13 cellular contexts compared by ENCODE assay signal in the genomic region with DNA sequence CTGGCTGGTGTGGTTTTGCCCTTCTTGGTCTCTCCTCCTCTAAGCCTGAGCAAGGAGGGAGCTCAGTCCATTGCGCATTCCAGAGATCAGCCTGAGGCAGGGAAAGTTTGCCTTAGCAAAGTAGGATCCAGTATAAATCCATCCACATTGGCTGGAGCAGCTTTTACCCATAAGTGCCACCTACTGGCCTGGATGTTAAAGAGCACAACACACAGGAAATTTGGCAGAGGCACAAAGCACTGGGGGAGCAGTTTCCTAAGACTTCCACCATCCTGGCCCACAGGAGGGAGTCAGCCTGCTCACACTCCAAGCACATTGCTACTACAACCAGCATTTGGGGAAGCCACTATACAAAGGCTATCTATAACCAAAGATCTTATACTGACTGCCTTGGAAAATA.
DNase-seq lines count a peak whose midpoint lies in the region; ATAC-seq, FAIRE-seq and TF ChIP-seq lines count a peak whose summit lies in the region.
"Had no signal": no experiment of that assay in that cellular context is flagged by ENCODE, and none has a peak within 500 bp of the region (broad histone marks: within the 10 kb centered on the region; RNA-seq: fewer than 3 reads in every experiment).

No MANE protein-coding gene starts in this region.

- H3K27me3 ChIP-seq in HAP-1 (ENCODE audit: low read depth) (no peaks in the 10 kb centered on the region), spleen (replicated peaks in 1 of 7) (no peaks in the 10 kb centered on the region)
- H3K27me3 ChIP-seq: upper lobe of left lung had no signal

- WGBS in spleen, 5 donors: 95 to 100% (median 100%) methylated on average over 1 of the region's 1 CpG

- no peaks in the 10 kb centered on the region for H3K9me3 Mint-ChIP-seq in glutamatergic neuron (ENCODE audit: unreplicated experiment)

- H3K4me1 ChIP-seq in HAP-1: no peaks in the 10 kb centered on the region
- H3K4me1 ChIP-seq in spleen: no peaks in the 10 kb centered on the region
- H3K4me1 ChIP-seq: upper lobe of left lung had no signal

- H3K4me3 ChIP-seq in AG09309 (ENCODE audit: control insufficient read depth, low read depth, low read length): no peak overlapping the region
- H3K4me3 ChIP-seq in HAP-1: no peak overlapping the region
- H3K4me3 ChIP-seq in spleen: no peak overlapping the region
- H3K4me3 ChIP-seq: upper lobe of left lung had no signal

- H3K9me3 ChIP-seq in HAP-1: no peaks in the 10 kb centered on the region
- H3K9me3 ChIP-seq in spleen: peaks cover 0 to 9% (median 0%) of the 10 kb centered on the region in 8 donors

- no peak for ATAC-seq in HG03439 (IDR thresholded peaks at IDR 0.05; ENCODE audit: unreplicated experiment)

- no peaks in the 10 kb centered on the region for H3K36me3 Mint-ChIP-seq in glutamatergic neuron (ENCODE audit: unreplicated experiment)

- intact Hi-C loops in spleen (cut with DNase I; ENCODE audit: low total_unique reads): no loop called here

- no peak overlapping the region for H3K27ac Mint-ChIP-seq in glutamatergic neuron (ENCODE audit: unreplicated experiment)

- TF ChIP-seq CTCF in AG09309 (IDR thresholded peaks at IDR 0.05; ENCODE audit: control insufficient read depth, insufficient read depth, low read depth, low read length, missing control alignments) (peak; percentile 35), glutamatergic neuron (IDR thresholded peaks at IDR 0.05; ENCODE audit: partially characterized antibody, unreplicated experiment) (peak; percentile 25), spleen (IDR thresholded peaks at IDR 0.05 in 8 of 11, conservative IDR thresholded peaks at IDR 0.05 in 3 of 11) (no peak)

- no peak for TF ChIP-seq POLR2A in spleen (IDR thresholded peaks at IDR 0.05)

- H3K4me1 Mint-ChIP-seq in glutamatergic neuron (ENCODE audit: low read depth, unreplicated experiment): no peaks in the 10 kb centered on the region

- H3K27ac ChIP-seq in spleen: no peak overlapping the region
- H3K27ac ChIP-seq: upper lobe of left lung had no signal

- H3K36me3 ChIP-seq in HAP-1 (replicated peaks) (no peaks in the 10 kb centered on the region), spleen (no peaks in the 10 kb centered on the region)
- H3K36me3 ChIP-seq: upper lobe of left lung had no signal

- no peak for FAIRE-seq in GM19239 (lab: Jason Lieb, UNC)

- H3K27me3 Mint-ChIP-seq in glutamatergic neuron (ENCODE audit: unreplicated experiment): no peaks in the 10 kb centered on the region

- no peak overlapping the region for H3K4me3 Mint-ChIP-seq in glutamatergic neuron (ENCODE audit: unreplicated experiment)

- DNase-seq in AG09309 (ENCODE audit: low read depth) (no peak), HAP-1 (ENCODE audit: low spot score in 2 of 2) (peak; percentile 9 to 32), RPMI8226 (peak; percentile 4), glutamatergic neuron (no peak), KG1 (lab: John Stamatoyannopoulos, UW) (no peak), spleen (no peak), GM19239 (ENCODE audit: insufficient read length, low spot score) (no peak)
- DNase-seq: activated T-cell treated with anti-CD3 and anti-CD28 coated beads, Interleukin-2, amount 50 U/mL, for 48 hours; DMS79 treated with DMSO at 0.1 percent for 48 hours; SHP77 treated with DMSO at 0.1 percent for 48 hours; stimulated activated CD4-positive, alpha-beta T cell treated with anti-CD3 and anti-CD28 coated beads, Interleukin-1b, Interleukin-23, amount 100 ng/mL, for 48 hours; upper lobe of left lung had no signal

- in situ Hi-C loops in HAP-1 (cut with MboI; ENCODE audit: low sequenced_read_pairs): no loop called here

Comparison
In these comparisons a context has a peak if more than half of its experiments do, and no peak if none do; other contexts are left out.
1. DNase-seq: peak in HAP-1 (2 of 2) and RPMI8226 (single experiment); none in AG09309 (single experiment), glutamatergic neuron (single experiment), KG1 (single experiment), spleen (single experiment) and GM19239 (single experiment).
2. CTCF ChIP-seq: peak in AG09309 (single experiment) and glutamatergic neuron (single experiment); none in spleen (0 of 11).